ENCODE assay signal across 1 cellular context in the genomic region with DNA sequence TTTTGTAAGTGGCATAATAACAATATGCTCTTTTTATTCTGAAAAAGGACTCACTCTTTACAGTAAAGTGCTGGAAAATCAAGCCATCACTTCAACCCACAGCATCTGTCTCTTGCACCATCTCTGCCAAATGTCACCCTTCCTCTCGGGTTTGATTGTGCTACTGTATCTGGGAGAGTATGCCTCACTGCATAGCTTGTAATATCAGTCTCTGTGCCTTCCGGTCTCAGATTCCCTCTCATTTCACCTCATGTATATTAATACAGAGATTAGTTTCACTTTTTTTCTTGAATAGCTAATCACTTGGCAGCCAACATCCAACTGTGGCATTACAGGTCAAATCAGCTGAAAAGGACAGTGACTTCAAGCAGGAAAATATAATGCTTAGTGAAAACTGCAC.
TF ChIP-seq lines count a peak whose summit lies in the region.

No MANE protein-coding gene starts in this region.

TF ChIP-seq in SK-N-SH, 30 proteins besides CTCF, POLR2A, EP300 and RAD21:
- TF ChIP-seq, protein P1, sequence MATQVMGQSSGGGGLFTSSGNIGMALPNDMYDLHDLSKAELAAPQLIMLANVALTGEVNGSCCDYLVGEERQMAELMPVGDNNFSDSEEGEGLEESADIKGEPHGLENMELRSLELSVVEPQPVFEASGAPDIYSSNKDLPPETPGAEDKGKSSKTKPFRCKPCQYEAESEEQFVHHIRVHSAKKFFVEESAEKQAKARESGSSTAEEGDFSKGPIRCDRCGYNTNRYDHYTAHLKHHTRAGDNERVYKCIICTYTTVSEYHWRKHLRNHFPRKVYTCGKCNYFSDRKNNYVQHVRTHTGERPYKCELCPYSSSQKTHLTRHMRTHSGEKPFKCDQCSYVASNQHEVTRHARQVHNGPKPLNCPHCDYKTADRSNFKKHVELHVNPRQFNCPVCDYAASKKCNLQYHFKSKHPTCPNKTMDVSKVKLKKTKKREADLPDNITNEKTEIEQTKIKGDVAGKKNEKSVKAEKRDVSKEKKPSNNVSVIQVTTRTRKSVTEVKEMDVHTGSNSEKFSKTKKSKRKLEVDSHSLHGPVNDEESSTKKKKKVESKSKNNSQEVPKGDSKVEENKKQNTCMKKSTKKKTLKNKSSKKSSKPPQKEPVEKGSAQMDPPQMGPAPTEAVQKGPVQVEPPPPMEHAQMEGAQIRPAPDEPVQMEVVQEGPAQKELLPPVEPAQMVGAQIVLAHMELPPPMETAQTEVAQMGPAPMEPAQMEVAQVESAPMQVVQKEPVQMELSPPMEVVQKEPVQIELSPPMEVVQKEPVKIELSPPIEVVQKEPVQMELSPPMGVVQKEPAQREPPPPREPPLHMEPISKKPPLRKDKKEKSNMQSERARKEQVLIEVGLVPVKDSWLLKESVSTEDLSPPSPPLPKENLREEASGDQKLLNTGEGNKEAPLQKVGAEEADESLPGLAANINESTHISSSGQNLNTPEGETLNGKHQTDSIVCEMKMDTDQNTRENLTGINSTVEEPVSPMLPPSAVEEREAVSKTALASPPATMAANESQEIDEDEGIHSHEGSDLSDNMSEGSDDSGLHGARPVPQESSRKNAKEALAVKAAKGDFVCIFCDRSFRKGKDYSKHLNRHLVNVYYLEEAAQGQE (IDR thresholded peaks at IDR 0.05; ENCODE audit: low read depth, low read length) = no peak
- TF ChIP-seq GABPA (IDR thresholded peaks at IDR 0.05; ENCODE audit: low read depth) (no peak), SMC3 (IDR thresholded peaks at IDR 0.05; ENCODE audit: low read depth, low read length) (no peak), FOXM1 (IDR thresholded peaks at IDR 0.05; ENCODE audit: low read depth) (no peak), YY1 (IDR thresholded peaks at IDR 0.05; ENCODE audit: low read depth) (no peak), MXI1 (IDR thresholded peaks at IDR 0.05; ENCODE audit: low read depth, low read length) (no peak)
